Comparison of ENCODE assay signal across 1 cellular context in genomic region chr2:201618744-201619654, GRCh38.
TF ChIP-seq lines count a peak whose summit lies in the region.

No MANE protein-coding gene starts in this region.

TF ChIP-seq in H1, 55 proteins besides CTCF, POLR2A, EP300 and RAD21 (continued from another document):
- TF ChIP-seq CHD7 (IDR thresholded peaks at IDR 0.05; ENCODE audit: insufficient replicate concordance, low read length) (no peak), JUN (IDR thresholded peaks at IDR 0.05; ENCODE audit: low read depth, low read length) (no peak), POLR2AphosphoS5 (IDR thresholded peaks at IDR 0.05; ENCODE audit: low read depth, low read length) (no peak), USF2 (IDR thresholded peaks at IDR 0.05; ENCODE audit: low read length) (no peak), MAX (IDR thresholded peaks at IDR 0.05) (no peak), PHF8 (conservative IDR thresholded peaks at IDR 0.05; ENCODE audit: low read depth, low read length) (no peak), GTF2F1 (IDR thresholded peaks at IDR 0.05; ENCODE audit: borderline replicate concordance, low read depth, low read length) (no peak), CBX8 (IDR thresholded peaks at IDR 0.05; ENCODE audit: borderline replicate concordance, low read depth, low read length) (no peak), EGR1 (IDR thresholded peaks at IDR 0.05; ENCODE audit: borderline replicate concordance, low read depth, low read length) (no peak), SUZ12 (IDR thresholded peaks at IDR 0.05; ENCODE audit: low read length) (no peak), RXRA (IDR thresholded peaks at IDR 0.05; ENCODE audit: insufficient read depth, low read depth, low read length) (no peak)
